18 cellular contexts compared by ENCODE assay signal in genomic region chr4:113186960-113187757, GRCh38.
"Had no signal": no experiment of that assay in that cellular context is flagged by ENCODE, and none has a peak within 500 bp of the region (broad histone marks: within the 10 kb centered on the region; RNA-seq: fewer than 3 reads in every experiment).

No MANE protein-coding gene starts in this region.

- H3K4me3 Mint-ChIP-seq: naive thymus-derived CD4-positive, alpha-beta T cell; neural progenitor cell had no signal

- H3K4me1 Mint-ChIP-seq: naive thymus-derived CD4-positive, alpha-beta T cell had no signal

- H2AFZ ChIP-seq: neural progenitor cell had no signal

- H3K4me1 ChIP-seq: foreskin keratinocyte, neural progenitor cell, pancreas, sigmoid colon, stomach, transverse colon had no signal

- H3K27me3 Mint-ChIP-seq: progenitor cell of endocrine pancreas had no signal

- DNase-seq: dermis blood vessel endothelial cell; erythroblast; foreskin keratinocyte; head of caudate nucleus; hippocampal formation; left colon; naive thymus-derived CD4-positive, alpha-beta T cell; nucleus accumbens; pancreas; sigmoid colon; stimulated activated naive CD4-positive, alpha-beta T cell; stomach; substantia nigra; transverse colon had no signal

- H3K9me3 Mint-ChIP-seq: neural progenitor cell had no signal

- H3K4me2 ChIP-seq: neural progenitor cell had no signal

- H3K27me3 ChIP-seq: neural progenitor cell, pancreas, sigmoid colon, stomach, transverse colon had no signal

- H3K36me3 ChIP-seq: neural progenitor cell, pancreas, sigmoid colon, stomach, thoracic aorta, transverse colon had no signal

- H3K36me3 Mint-ChIP-seq: naive thymus-derived CD4-positive, alpha-beta T cell; neural progenitor cell had no signal

- ATAC-seq: foreskin keratinocyte; left colon; naive thymus-derived CD4-positive, alpha-beta T cell; pancreas had no signal

- H3K27ac ChIP-seq: foreskin keratinocyte, pancreas, sigmoid colon, skin epidermis, stomach, thoracic aorta, transverse colon had no signal

- H3K4me3 ChIP-seq: neural progenitor cell, pancreas, sigmoid colon, skin epidermis, stomach, thoracic aorta, transverse colon had no signal

- H3K27ac Mint-ChIP-seq: naive thymus-derived CD4-positive, alpha-beta T cell; neural progenitor cell; progenitor cell of endocrine pancreas had no signal
